In the genomic region with DNA sequence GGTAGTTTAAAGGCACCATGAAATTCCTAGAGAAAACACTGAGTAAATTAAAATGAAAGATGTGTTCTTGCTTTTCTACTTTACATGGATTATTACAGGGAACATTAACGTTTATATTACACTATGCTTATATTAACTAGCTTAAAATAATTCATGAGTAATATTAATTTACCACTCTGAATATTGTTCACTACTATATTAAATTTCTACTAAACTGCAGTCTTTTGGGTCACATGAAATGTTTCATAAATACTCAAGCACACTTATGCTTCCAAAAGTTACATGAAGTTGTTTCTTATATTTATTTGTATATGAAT, we compare ENCODE assay signal across 1 cellular context.
TF ChIP-seq lines count a peak whose summit lies in the region.

No MANE protein-coding gene starts in this region.

TF ChIP-seq in IMR-90, 13 proteins besides CTCF, POLR2A, EP300 and RAD21 (continued from another document):
- no peak for TF ChIP-seq BHLHE40 (IDR thresholded peaks at IDR 0.05; ENCODE audit: low read depth, low read length)
- TF ChIP-seq, protein P1, sequence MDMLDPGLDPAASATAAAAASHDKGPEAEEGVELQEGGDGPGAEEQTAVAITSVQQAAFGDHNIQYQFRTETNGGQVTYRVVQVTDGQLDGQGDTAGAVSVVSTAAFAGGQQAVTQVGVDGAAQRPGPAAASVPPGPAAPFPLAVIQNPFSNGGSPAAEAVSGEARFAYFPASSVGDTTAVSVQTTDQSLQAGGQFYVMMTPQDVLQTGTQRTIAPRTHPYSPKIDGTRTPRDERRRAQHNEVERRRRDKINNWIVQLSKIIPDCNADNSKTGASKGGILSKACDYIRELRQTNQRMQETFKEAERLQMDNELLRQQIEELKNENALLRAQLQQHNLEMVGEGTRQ (IDR thresholded peaks at IDR 0.05; ENCODE audit: low read depth, low read length), result no peak
- TF ChIP-seq RCOR1 (IDR thresholded peaks at IDR 0.05; ENCODE audit: insufficient replicate concordance, low read length), result no peak
- TF ChIP-seq RFX5 (IDR thresholded peaks at IDR 0.05; ENCODE audit: low read depth, low read length), result no peak
- no peak for TF ChIP-seq MAZ (IDR thresholded peaks at IDR 0.05; ENCODE audit: borderline replicate concordance, low read depth, low read length)
- no peak for TF ChIP-seq CEBPB (IDR thresholded peaks at IDR 0.05; ENCODE audit: low read depth, low read length)
- TF ChIP-seq SMC3 (IDR thresholded peaks at IDR 0.05; ENCODE audit: low read depth, low read length), result no peak
- TF ChIP-seq ELK1 (IDR thresholded peaks at IDR 0.05; ENCODE audit: borderline replicate concordance, low read depth, low read length), result no peak
- TF ChIP-seq FOS (IDR thresholded peaks at IDR 0.05; ENCODE audit: low read depth, low read length), result no peak
- no peak for TF ChIP-seq MXI1 (IDR thresholded peaks at IDR 0.05; ENCODE audit: borderline replicate concordance, low read depth, low read length)
